In genomic region chr17:74274060-74274702, GRCh38 we compare ENCODE assay signal across 9 cellular contexts. TPM values are rescaled to one million over a fixed set of nuclear protein-coding genes. Genes with fewer than 3 reads are reported as not detected.
DNase-seq lines count a peak whose midpoint lies in the region; ATAC-seq lines count a peak whose summit lies in the region.
"Had no signal": no experiment of that assay in that cellular context is flagged by ENCODE, and none has a peak within 500 bp of the region (broad histone marks: within the 10 kb centered on the region; RNA-seq: fewer than 3 reads in every experiment).

Gene DNAI2 (plus strand): TSS chr17:74274234. CDS start chr17:74281818, 7,584 bp downstream.

- ATAC-seq in CD4-positive, CD25-positive, alpha-beta regulatory T cell (ENCODE audit: low read depth in 2 of 2) = peak in 1 of 2 donors; percentile 51
- ATAC-seq in GM18873 (IDR thresholded peaks at IDR 0.05; ENCODE audit: low FRiP score, unreplicated experiment) (no peak), HG03457 (IDR thresholded peaks at IDR 0.05; ENCODE audit: unreplicated experiment) (no peak)
- ATAC-seq: body of pancreas had no signal

- no peaks in the 10 kb centered on the region for H3K36me3 Mint-ChIP-seq in CD4-positive, CD25-positive, alpha-beta regulatory T cell

- no peak within 1 kb of the TSS for H3K27ac ChIP-seq in CD4-positive, CD25-positive, alpha-beta regulatory T cell (ENCODE audit: insufficient read depth, low read length, poor library complexity, severe bottlenecking)
- H3K27ac ChIP-seq in SJCRH30 = no peak within 1 kb of the TSS
- H3K27ac ChIP-seq: body of pancreas had no signal

- peaks cover 18% of the 10 kb centered on the region for H3K4me1 ChIP-seq in CD4-positive, CD25-positive, alpha-beta regulatory T cell (ENCODE audit: control insufficient read depth, insufficient read depth, low read length, poor library complexity, severe bottlenecking)
- peaks cover 20% of the 10 kb centered on the region for H3K4me1 ChIP-seq in SJCRH30

- no peaks in the 10 kb centered on the region for H3K9me3 Mint-ChIP-seq in CD4-positive, CD25-positive, alpha-beta regulatory T cell

- H3K27ac Mint-ChIP-seq in CD4-positive, CD25-positive, alpha-beta regulatory T cell = peak within 1 kb of the TSS; percentile 86 to 93 (median 90)

- peaks cover 0 to 51% (median 24%) of the 10 kb centered on the region in 4 donors for H3K4me1 Mint-ChIP-seq in CD4-positive, CD25-positive, alpha-beta regulatory T cell

- DNase-seq in CD4-positive, CD25-positive, alpha-beta regulatory T cell = peak; percentile 21 to 69 (median 31)
- DNase-seq in NCI-H1417 (lab: John Stamatoyannopoulos, UW) (peak; percentile 80 to 89 (median 88)), left kidney (ENCODE audit: low read depth, low spot score) (peak; percentile 86), SJCRH30 (no peak), NCI-H2081 treated with DMSO at 0.1 percent for 48 hours (lab: John Stamatoyannopoulos, UW) (no peak)
- DNase-seq in activated T-cell treated with anti-CD3 and anti-CD28 coated beads, Interleukin-2, amount 50 U/mL, for 48 hours = peak; percentile 39 to 48

- peak within 1 kb of the TSS; percentile 75 to 83 (median 79) for H3K4me3 Mint-ChIP-seq in CD4-positive, CD25-positive, alpha-beta regulatory T cell

- H3K27me3 Mint-ChIP-seq in CD4-positive, CD25-positive, alpha-beta regulatory T cell = peaks cover 8% of the 10 kb centered on the region

- H3K9me3 ChIP-seq in CD4-positive, CD25-positive, alpha-beta regulatory T cell (ENCODE audit: control insufficient read depth in 2 of 2, low read length in 2 of 2) = no peaks in the 10 kb centered on the region
- no peaks in the 10 kb centered on the region for H3K9me3 ChIP-seq in SJCRH30 (replicated peaks)
- H3K9me3 ChIP-seq: body of pancreas had no signal

- H3K4me3 ChIP-seq in CD4-positive, CD25-positive, alpha-beta regulatory T cell (ENCODE audit: low read depth, low read length) = peak within 1 kb of the TSS; percentile 72
- no peak within 1 kb of the TSS for H3K4me3 ChIP-seq in SJCRH30
- H3K4me3 ChIP-seq: body of pancreas had no signal

- H3K27me3 ChIP-seq in CD4-positive, CD25-positive, alpha-beta regulatory T cell (ENCODE audit: control insufficient read depth, insufficient read depth, low read length) = no peaks in the 10 kb centered on the region
- peaks cover 25% of the 10 kb centered on the region for H3K27me3 ChIP-seq in SJCRH30

- no peaks in the 10 kb centered on the region for H3K36me3 ChIP-seq in CD4-positive, CD25-positive, alpha-beta regulatory T cell (ENCODE audit: control insufficient read depth, insufficient read depth, low read length)
- H3K36me3 ChIP-seq in SJCRH30 = no peaks in the 10 kb centered on the region

RNA-seq across cellular contexts. Expression of gene DNAI2, which starts in this region (rescaled TPM):
- total RNA-seq in CD4-positive, CD25-positive, alpha-beta regulatory T cell = 1.5 TPM
- polyA plus RNA-seq in CD4-positive, CD25-positive, alpha-beta regulatory T cell = under 1 TPM in 2 of 4 donors, not detected in 2; 0.10 to 0.23 TPM
- not detected in 2 replicates for total RNA-seq in SJCRH30 (2014; rRNA removed; shearing (Covaris generic))
- total RNA-seq: body of pancreas had no signal

Comparison
In these comparisons a context has a peak if more than half of its experiments do, and no peak if none do; other contexts are left out.
1. DNase-seq: peak in CD4-positive, CD25-positive, alpha-beta regulatory T cell (3 of 3), NCI-H1417 (3 of 3), activated T-cell treated with anti-CD3 and anti-CD28 coated beads, Interleukin-2, amount 50 U/mL, for 48 hours (2 of 2) and left kidney (single experiment); none in SJCRH30 (0 of 2) and NCI-H2081 treated with DMSO at 0.1 percent for 48 hours (single experiment).